ENCODE assay signal across 32 cellular contexts in genomic region chr12:47977046-47977771, GRCh38. TPM values are rescaled to one million over a fixed set of nuclear protein-coding genes. Genes with fewer than 3 reads are reported as not detected.
"Had no signal": no experiment of that assay in that cellular context is flagged by ENCODE, and none has a peak within 500 bp of the region (broad histone marks: within the 10 kb centered on the region; RNA-seq: fewer than 3 reads in every experiment).

No MANE protein-coding gene starts in this region.

- H3K4me1 ChIP-seq: heart left ventricle, neural progenitor cell, stomach, upper lobe of right lung had no signal

- H3K4me1 Mint-ChIP-seq: activated CD4-positive, alpha-beta memory T cell treated with anti-CD3 and anti-CD28 coated beads, Interleukin-2, amount 10 ng/mL, durations not matched to agents 7 days and 5 days; activated CD4-positive, alpha-beta T cell treated with anti-CD3 and anti-CD28 coated beads, Interleukin-2, amount 10 ng/mL, durations not matched to agents 7 days and 5 days; immature natural killer cell; neural progenitor cell; T-helper 17 cell had no signal

- H3K4me3 Mint-ChIP-seq: activated CD4-positive, alpha-beta memory T cell treated with anti-CD3 and anti-CD28 coated beads, Interleukin-2, amount 10 ng/mL, durations not matched to agents 7 days and 5 days; activated CD4-positive, alpha-beta T cell treated with anti-CD3 and anti-CD28 coated beads, Interleukin-2, amount 10 ng/mL, durations not matched to agents 7 days and 5 days; activated naive CD8-positive, alpha-beta T cell; activated T-cell treated with anti-CD3 and anti-CD28 coated beads, Interleukin-2, amount 50 U/mL, for 24 hours; effector memory CD8-positive, alpha-beta T cell; immature natural killer cell; naive thymus-derived CD8-positive, alpha-beta T cell; neural progenitor cell; stimulated activated effector memory CD8-positive, alpha-beta T cell treated with anti-CD3 and anti-CD28 coated beads, Interleukin-12 subunit alpha, Interleukin-12 subunit beta, amount 100 ng/mL, for 72 hours; T-helper 17 cell had no signal

- H3K36me3 ChIP-seq: heart left ventricle, neural progenitor cell, stomach, thyroid gland, upper lobe of right lung, WERI-Rb-1 had no signal

- H3K36me3 Mint-ChIP-seq: activated naive CD8-positive, alpha-beta T cell; immature natural killer cell; naive thymus-derived CD8-positive, alpha-beta T cell; stimulated activated effector memory CD8-positive, alpha-beta T cell treated with anti-CD3 and anti-CD28 coated beads, Interleukin-12 subunit alpha, Interleukin-12 subunit beta, amount 100 ng/mL, for 72 hours had no signal

- H3K9me3 ChIP-seq: heart left ventricle, stomach, thyroid gland, upper lobe of right lung had no signal

- H3K9me3 Mint-ChIP-seq: activated CD4-positive, alpha-beta memory T cell treated with anti-CD3 and anti-CD28 coated beads, Interleukin-2, amount 10 ng/mL, durations not matched to agents 7 days and 5 days; activated CD4-positive, alpha-beta T cell treated with anti-CD3 and anti-CD28 coated beads, Interleukin-2, amount 10 ng/mL, durations not matched to agents 7 days and 5 days; activated T-cell treated with anti-CD3 and anti-CD28 coated beads, Interleukin-2, amount 50 U/mL, for 24 hours; effector memory CD8-positive, alpha-beta T cell; immature natural killer cell; naive thymus-derived CD8-positive, alpha-beta T cell; neural progenitor cell; stimulated activated effector memory CD8-positive, alpha-beta T cell treated with anti-CD3 and anti-CD28 coated beads, Interleukin-12 subunit alpha, Interleukin-12 subunit beta, amount 100 ng/mL, for 72 hours had no signal

- H3K27ac ChIP-seq: heart left ventricle, neural progenitor cell, skin epidermis, stomach, thyroid gland, upper lobe of right lung, WERI-Rb-1 had no signal

- ATAC-seq: effector memory CD8-positive, alpha-beta T cell; esophagus mucosa; heart left ventricle; left colon; naive thymus-derived CD8-positive, alpha-beta T cell; sciatic nerve; stimulated activated effector memory CD8-positive, alpha-beta T cell treated with anti-CD3 and anti-CD28 coated beads, Interleukin-12 subunit alpha, Interleukin-12 subunit beta, amount 100 ng/mL, for 72 hours; T-helper 17 cell; upper lobe of right lung had no signal

- H3K27me3 ChIP-seq: heart left ventricle, neural progenitor cell, thyroid gland, upper lobe of right lung had no signal

- H3K27ac Mint-ChIP-seq: activated CD4-positive, alpha-beta memory T cell treated with anti-CD3 and anti-CD28 coated beads, Interleukin-2, amount 10 ng/mL, durations not matched to agents 7 days and 5 days; activated CD4-positive, alpha-beta T cell treated with anti-CD3 and anti-CD28 coated beads, Interleukin-2, amount 10 ng/mL, durations not matched to agents 7 days and 5 days; activated naive CD8-positive, alpha-beta T cell; activated T-cell treated with anti-CD3 and anti-CD28 coated beads, Interleukin-2, amount 50 U/mL, for 24 hours; effector memory CD8-positive, alpha-beta T cell; immature natural killer cell; neural progenitor cell; stimulated activated effector memory CD8-positive, alpha-beta T cell treated with anti-CD3 and anti-CD28 coated beads, Interleukin-12 subunit alpha, Interleukin-12 subunit beta, amount 100 ng/mL, for 72 hours; T-helper 17 cell had no signal

- DNase-seq: activated CD4-positive, alpha-beta memory T cell treated with anti-CD3 and anti-CD28 coated beads, Interleukin-2, amount 10 ng/mL, durations not matched to agents 7 days and 5 days; activated CD4-positive, alpha-beta T cell treated with anti-CD3 and anti-CD28 coated beads, Interleukin-2, amount 10 ng/mL, durations not matched to agents 7 days and 5 days; activated CD4-positive, CD25-positive, alpha-beta regulatory T cell treated with anti-CD3 and anti-CD28 coated beads, Interleukin-2, amount 50 U/mL, for 72 hours; activated CD8-positive, alpha-beta memory T cell treated with anti-CD3 and anti-CD28 coated beads, Interleukin-2, amount 50 U/mL, for 48 hours; activated gamma-delta T cell; activated T-cell treated with anti-CD3 and anti-CD28 coated beads, Interleukin-2, amount 50 U/mL, for 24 hours; anterior cingulate cortex; cortex of kidney; effector memory CD8-positive, alpha-beta T cell; foreskin fibroblast; heart left ventricle; hypothalamus; immature natural killer cell; kidney; left colon; mesenchymal stem cell; posterior cingulate gyrus; stimulated activated CD4-positive, alpha-beta T cell treated with anti-CD3 and anti-CD28 coated beads, Interleukin-4, amount 100 ng/mL, for 24 hours; stomach; T-helper 17 cell; T1000; thyroid gland; upper lobe of right lung; WERI-Rb-1 had no signal

- H3K27me3 Mint-ChIP-seq: activated CD4-positive, alpha-beta T cell treated with anti-CD3 and anti-CD28 coated beads, Interleukin-2, amount 10 ng/mL, durations not matched to agents 7 days and 5 days; activated naive CD8-positive, alpha-beta T cell; activated T-cell treated with anti-CD3 and anti-CD28 coated beads, Interleukin-2, amount 50 U/mL, for 24 hours had no signal

- H3K4me3 ChIP-seq: heart left ventricle, neural progenitor cell, skin epidermis, stomach, thyroid gland, upper lobe of right lung had no signal

RNA-seq across cellular contexts. Expression of gene COL2A1, which starts 27.1 kb away (rescaled TPM):
- total RNA-seq: activated CD4-positive, alpha-beta memory T cell treated with anti-CD3 and anti-CD28 coated beads, Interleukin-2, amount 10 ng/mL, durations not matched to agents 7 days and 5 days; activated CD4-positive, alpha-beta T cell treated with anti-CD3 and anti-CD28 coated beads, Interleukin-2, amount 10 ng/mL, durations not matched to agents 7 days and 5 days; esophagus mucosa; kidney; renal cortical epithelial cell; sciatic nerve; T-helper 17 cell; thyroid gland; upper lobe of right lung had no signal
- polyA plus RNA-seq: immature natural killer cell; naive thymus-derived CD8-positive, alpha-beta T cell had no signal
